Comparison of ENCODE assay signal across 9 cellular contexts in the genomic region with DNA sequence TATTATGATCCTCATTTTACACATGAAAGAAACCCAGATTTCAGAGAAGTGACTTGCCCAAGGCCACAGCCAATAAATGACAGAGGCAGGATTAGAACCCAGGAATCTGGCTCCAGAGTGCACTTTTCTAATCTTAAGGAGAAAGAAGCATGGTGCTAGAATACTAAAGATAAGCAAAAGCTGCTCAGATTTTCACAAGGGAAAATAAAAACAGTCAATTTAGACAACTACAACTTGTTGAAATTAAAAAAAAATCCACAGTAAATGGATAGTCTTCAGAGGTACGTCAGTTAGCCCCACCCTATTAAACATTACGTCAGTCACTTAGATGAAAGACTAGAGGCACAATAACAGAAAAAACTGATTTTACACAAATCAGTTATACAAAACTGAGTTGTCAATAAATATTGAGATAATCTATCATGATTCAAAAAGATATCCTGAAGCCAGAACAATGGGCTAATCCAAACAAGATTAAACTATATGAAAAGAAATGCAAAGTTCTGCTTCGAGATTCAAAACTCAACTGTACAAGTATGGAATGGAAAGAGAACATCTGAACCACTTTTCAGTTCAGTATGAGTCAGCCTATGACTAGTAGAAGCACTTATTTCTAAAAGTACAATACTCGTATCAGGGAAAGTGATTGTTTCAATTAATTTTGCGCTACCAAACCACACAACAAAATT. TPM values are rescaled to one million over a fixed set of nuclear protein-coding genes. Genes with fewer than 3 reads are reported as not detected.
DNase-seq lines count a peak whose midpoint lies in the region; ATAC-seq and TF ChIP-seq lines count a peak whose summit lies in the region.
"Had no signal": no experiment of that assay in that cellular context is flagged by ENCODE, and none has a peak within 500 bp of the region (broad histone marks: within the 10 kb centered on the region; RNA-seq: fewer than 3 reads in every experiment).

No MANE protein-coding gene starts in this region.

- H3K27ac Mint-ChIP-seq in T-helper 17 cell: peak overlapping the region; percentile 99

- ATAC-seq in GM18873 (IDR thresholded peaks at IDR 0.05; ENCODE audit: low FRiP score, unreplicated experiment): peak; percentile 73
- ATAC-seq in HG02884 (IDR thresholded peaks at IDR 0.05; ENCODE audit: unreplicated experiment): peak; percentile 79
- peak; percentile 87 for ATAC-seq in T-helper 17 cell

- no peaks in the 10 kb centered on the region for H3K27me3 ChIP-seq in ovary

- no peak for TF ChIP-seq POLR2A in ovary (IDR thresholded peaks at IDR 0.05)

- TF ChIP-seq EP300 in ovary (IDR thresholded peaks at IDR 0.05): no peak

- H3K4me3 ChIP-seq in ovary: no peak overlapping the region

- WGBS in ovary, 3 donors: 12 to 18% (median 17%) methylated on average over 5 of the region's 5 CpGs

- no peaks in the 10 kb centered on the region for H3K36me3 ChIP-seq in ovary

- intact Hi-C loops in ovary (cut with DNase I): loop anchor here in 3 of 4 donors (10.0 kb wide), 1 partner anchor 96 kb away; a partner anchor contains a TSS

- no peaks in the 10 kb centered on the region for H3K9me3 ChIP-seq in T-helper 17 cell (ENCODE audit: control insufficient read depth, low read length, poor library complexity, severe bottlenecking)
- no peaks in the 10 kb centered on the region for H3K9me3 ChIP-seq in ovary

- peaks cover 50% of the 10 kb centered on the region for H3K4me1 Mint-ChIP-seq in T-helper 17 cell

- H3K27me3 Mint-ChIP-seq in T-helper 17 cell: no peaks in the 10 kb centered on the region

- H3K27ac ChIP-seq in ovary: peak overlapping the region in 1 of 2 donors; percentile 70

- H3K4me3 Mint-ChIP-seq in T-helper 17 cell: peak overlapping the region; percentile 83

- H3K36me3 Mint-ChIP-seq in T-helper 17 cell (ENCODE audit: low read depth): no peaks in the 10 kb centered on the region

- peaks cover 12% of the 10 kb centered on the region for H3K4me1 ChIP-seq in ovary (ENCODE audit: insufficient read depth)

- DNase-seq in T-helper 17 cell (no peak), glomerular visceral epithelial cell (ENCODE audit: extremely low spot score) (peak; percentile 48), stromal cell of bone marrow (ENCODE audit: low read depth) (peak; percentile 38), NCI-H128 (lab: John Stamatoyannopoulos, UW; ENCODE audit: unreplicated experiment) (no peak), ovary (no peak), NCI-H345 (lab: John Stamatoyannopoulos, UW) (no peak)

- no peak for TF ChIP-seq CTCF in ovary (IDR thresholded peaks at IDR 0.05)

RNA-seq across cellular contexts. Expression of a gene that starts 9.3 kb away (rescaled TPM):
- total RNA-seq in T-helper 17 cell: 10 to 100 TPM; 26.8 to 28.2 TPM
- total RNA-seq in ovary: 10 to 100 TPM; 51.0 to 91.1 (median 77.4) TPM
- 100 to 1,000 TPM in 1 of 2 donors, 10 to 100 TPM in 1; 28.1 to 102 TPM for polyA plus RNA-seq in ovary

RNA-seq across cellular contexts. Expression of a gene that starts 56.6 kb away (rescaled TPM):
- total RNA-seq in T-helper 17 cell (not detected), ovary (10 to 100 TPM in 6 of 7 donors, 1 to 10 TPM in 1; 8.3 to 49.8 (median 31.5) TPM)
- polyA plus RNA-seq in ovary: 10 to 100 TPM; 10.2 to 17.5 TPM
- total RNA-seq: T-helper 2 cell treated with Interferon-gamma antibody and Interleukin-4, amounts not matched to agents 100 ng/mL and 5 ng/mL, for 36 hours had no signal

Comparison
In these comparisons a context has a peak if more than half of its experiments do, and no peak if none do; other contexts are left out.
1. DNase-seq: peak in glomerular visceral epithelial cell (single experiment) and stromal cell of bone marrow (single experiment); none in T-helper 17 cell (0 of 3), NCI-H128 (single experiment), ovary (0 of 5) and NCI-H345 (single experiment).
2. RNA of a gene that starts 56.6 kb away (total RNA-seq): 8.3 to 49.8 TPM in ovary; not detected in T-helper 17 cell; every median in the first group is over 4 times any median in the second.
3. Peak in every context shown above with its lines, with median percentiles within 50 percentile points of each other: ATAC-seq.